In the genomic region with DNA sequence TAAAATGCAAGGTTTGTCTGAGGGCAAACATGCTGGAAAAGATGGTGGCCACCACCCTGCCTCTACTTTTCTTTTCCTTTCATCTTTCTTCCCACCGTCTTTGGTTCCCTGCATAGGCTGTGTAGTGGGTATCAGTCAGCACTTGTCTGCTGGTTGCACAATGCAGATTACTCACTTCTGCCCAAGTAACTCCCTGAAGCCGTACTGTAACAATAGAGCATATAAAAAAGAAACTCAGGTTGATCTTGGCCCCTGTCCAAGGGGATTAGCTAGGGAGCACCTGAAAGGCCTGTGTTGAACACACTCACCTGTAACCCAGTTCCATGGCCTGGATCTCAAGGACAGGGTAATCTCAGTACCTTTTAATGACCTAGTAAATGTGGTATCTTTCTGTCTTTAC, we compare ENCODE assay signal across 12 cellular contexts.
DNase-seq lines count a peak whose midpoint lies in the region; ATAC-seq, FAIRE-seq and TF ChIP-seq lines count a peak whose summit lies in the region.
"Had no signal": no experiment of that assay in that cellular context is flagged by ENCODE, and none has a peak within 500 bp of the region (broad histone marks: within the 10 kb centered on the region; RNA-seq: fewer than 3 reads in every experiment).

No MANE protein-coding gene starts in this region.

- H3K27me3 ChIP-seq in small intestine (ENCODE audit: control insufficient read depth in 2 of 2, insufficient read depth in 2 of 2, low read length in 2 of 2), result peaks cover 0 to 3% of the 10 kb centered on the region in 2 donors
- no peaks in the 10 kb centered on the region for H3K27me3 ChIP-seq in right atrium auricular region
- H3K27me3 ChIP-seq: uterus had no signal

- H3K4me3 ChIP-seq in epithelial cell of proximal tubule (ENCODE audit: low read depth, low read length) (no peak overlapping the region), small intestine (ENCODE audit: low read depth in 1 of 2, low read length in 2 of 2) (no peak overlapping the region), right atrium auricular region (no peak overlapping the region)
- H3K4me3 ChIP-seq: gastroesophageal sphincter, uterus had no signal

- no peak for FAIRE-seq in H54 (lab: Jason Lieb, UNC)
- no peak for FAIRE-seq in small intestine (lab: Jason Lieb, UNC)

- H3K4me1 ChIP-seq in small intestine (ENCODE audit: control insufficient read depth in 2 of 2, insufficient read depth in 1 of 2, low read depth in 1 of 2, low read length in 1 of 2) (peaks cover 0 to 3% of the 10 kb centered on the region in 2 donors), right atrium auricular region (no peaks in the 10 kb centered on the region)
- H3K4me1 ChIP-seq: uterus had no signal

- H3K27ac ChIP-seq in small intestine (ENCODE audit: low read depth in 1 of 2, low read length in 1 of 2) (peak overlapping the region in 1 of 2 donors; percentile 79), right atrium auricular region (no peak overlapping the region)
- H3K27ac ChIP-seq: gastroesophageal sphincter, uterus had no signal

- DNase-seq in H54 (ENCODE audit: insufficient read length, low spot score), result peak; percentile 28
- DNase-seq in NCI-H2196 (lab: John Stamatoyannopoulos, UW; ENCODE audit: unreplicated experiment), result peak; percentile 70
- peak; percentile 52 for DNase-seq in epithelial cell of proximal tubule (ENCODE audit: low read depth)
- DNase-seq in small intestine, result peak; percentile 98
- DNase-seq in right atrium auricular region (ENCODE audit: low spot score), result no peak
- DNase-seq in NOMO-1 (lab: John Stamatoyannopoulos, UW; ENCODE audit: unreplicated experiment in 2 of 2), result no peak
- DNase-seq: activated CD4-positive, alpha-beta T cell treated with anti-CD3 and anti-CD28 coated beads for 1 hour; mesenchymal stem cell; NCI-H524; uterus had no signal

- no peaks in the 10 kb centered on the region for H3K36me3 ChIP-seq in small intestine (ENCODE audit: control insufficient read depth in 2 of 2, insufficient read depth in 2 of 2, low read length in 2 of 2)
- no peaks in the 10 kb centered on the region for H3K36me3 ChIP-seq in right atrium auricular region
- H3K36me3 ChIP-seq: gastroesophageal sphincter, uterus had no signal

- 14 to 63% (median 36%) methylated on average over 2 of the region's 2 CpGs for WGBS in small intestine, 3 donors

- no peak for TF ChIP-seq CTCF in epithelial cell of proximal tubule (conservative IDR thresholded peaks at IDR 0.05; ENCODE audit: low read depth, low read length)
- TF ChIP-seq CTCF in right atrium auricular region (IDR thresholded peaks at IDR 0.05), result no peak

- H3K9me3 ChIP-seq in small intestine (ENCODE audit: control insufficient read depth, low read depth) (no peaks in the 10 kb centered on the region), right atrium auricular region (peaks cover 0 to 10% of the 10 kb centered on the region in 2 donors)
- H3K9me3 ChIP-seq: uterus had no signal

- no peak for ATAC-seq in GM18873 (IDR thresholded peaks at IDR 0.05; ENCODE audit: low FRiP score, unreplicated experiment)
- ATAC-seq: gastroesophageal sphincter had no signal

- no peak for TF ChIP-seq POLR2A in H54 (IDR thresholded peaks at IDR 0.05; ENCODE audit: low read depth, low read length)

Comparison
In these comparisons a context has a peak if more than half of its experiments do, and no peak if none do; other contexts are left out.
1. DNase-seq: peak in H54 (single experiment), NCI-H2196 (single experiment), epithelial cell of proximal tubule (single experiment) and small intestine (single experiment); none in right atrium auricular region (single experiment) and NOMO-1 (0 of 2).